9 cellular contexts compared by ENCODE assay signal in genomic region chr18:55323051-55323994, GRCh38.
A peak's percentile ranks its signal among the peaks of the same experiment; 100 is the strongest.
DNase-seq lines count a peak whose midpoint lies in the region; ATAC-seq, FAIRE-seq and TF ChIP-seq lines count a peak whose summit lies in the region.
"Had no signal": no experiment of that assay in that cellular context is flagged by ENCODE, and none has a peak within 500 bp of the region (broad histone marks: within the 10 kb centered on the region; RNA-seq: fewer than 3 reads in every experiment).

No MANE protein-coding gene starts in this region.

- no peak for ATAC-seq in HG03280 (IDR thresholded peaks at IDR 0.05; ENCODE audit: unreplicated experiment)

- H3K9me3 ChIP-seq in endothelial cell of umbilical vein (replicated peaks; ENCODE audit: control insufficient read depth, insufficient read depth, low read length) = no peaks in the 10 kb centered on the region

- peaks cover 74% of the 10 kb centered on the region for H3K4me1 ChIP-seq in endothelial cell of umbilical vein (ENCODE audit: control insufficient read depth, extremely low read depth, insufficient read depth, low read length)

- H3K27me3 ChIP-seq in endothelial cell of umbilical vein (ENCODE audit: control insufficient read depth in 2 of 2, insufficient read depth in 2 of 2, low read length in 2 of 2) = no peaks in the 10 kb centered on the region

- H3K4me2 ChIP-seq in endothelial cell of umbilical vein (ENCODE audit: insufficient read depth, low read length) = peak overlapping the region; percentile 98

- no peak for TF ChIP-seq POLR2A in endothelial cell of umbilical vein (IDR thresholded peaks at IDR 0.05; ENCODE audit: low read depth, low read length)

- no peak for FAIRE-seq in endothelial cell of umbilical vein (lab: Jason Lieb, UNC)
- FAIRE-seq in frontal cortex (lab: Jason Lieb, UNC) = no peak

- peaks cover 11% of the 10 kb centered on the region for H4K20me1 ChIP-seq in endothelial cell of umbilical vein (replicated peaks; ENCODE audit: control insufficient read depth, extremely low read depth, insufficient read depth, low read length)

- peak overlapping the region; percentile 82 for H3K27ac ChIP-seq in endothelial cell of umbilical vein (ENCODE audit: insufficient read depth, low read depth, low read length)

- H3K9ac ChIP-seq in endothelial cell of umbilical vein (replicated peaks; ENCODE audit: extremely low read depth, insufficient read depth, low read length) = peak overlapping the region; percentile 76

- POLR2A ChIA-PET in endothelial cell of umbilical vein (lab: Charles Lee) = no interaction called here

- DNase-seq in NCI-H446 (lab: John Stamatoyannopoulos, UW) (peak; percentile 61 to 65), endothelial cell of umbilical vein (ENCODE audit: low read depth, low spot score) (peak; percentile 37), retina (peak; percentile 26), frontal cortex (ENCODE audit: low spot score in 2 of 2) (no peak), iPS-NIHi7 (ENCODE audit: extremely low spot score) (no peak), AML-193 (lab: John Stamatoyannopoulos, UW) (no peak)
- DNase-seq: activated naive CD4-positive, alpha-beta T cell treated with anti-CD3 and anti-CD28 coated beads for 36 hours had no signal

- peaks cover 4% of the 10 kb centered on the region for H3K9me1 ChIP-seq in endothelial cell of umbilical vein (replicated peaks; ENCODE audit: control insufficient read depth, extremely low read depth, insufficient read depth, low read length)

- dilution Hi-C loops in endothelial cell of umbilical vein (cut with MboI; ENCODE audit: extremely low pct_ligation_motif_present, low sequenced_read_pairs) = no loop called here

- H3K79me2 ChIP-seq in endothelial cell of umbilical vein (ENCODE audit: control insufficient read depth, insufficient read depth, low read length) = peaks cover 71% of the 10 kb centered on the region

- H3K4me3 ChIP-seq in GM08714 (ENCODE audit: low read length) = peak overlapping the region; percentile 97; the same call in 1 of the 2 replicates
- no peak overlapping the region for H3K4me3 ChIP-seq in endothelial cell of umbilical vein (replicated peaks in 1 of 3; ENCODE audit: insufficient read depth in 1 of 3, low read depth in 1 of 3, low read length in 3 of 3)

- TF ChIP-seq CTCF in endothelial cell of umbilical vein (IDR thresholded peaks at IDR 0.05; ENCODE audit: extremely low read depth in 1 of 2, insufficient read depth in 1 of 2, low read depth in 1 of 2, low read length in 2 of 2) = no peak

- intact Hi-C loops in endothelial cell of umbilical vein (cut with micrococcal nuclease) = loop anchor here (2.0 to 10.0 kb wide), 4 partner anchors 89 to 661 kb away; partner anchors contain the start of gene TCF4

- BruUV-seq in endothelial cell of umbilical vein (replicated peaks; lab: Mats Ljungman, UMichigan) = no TSS peak

- no peaks in the 10 kb centered on the region for H3K36me3 ChIP-seq in endothelial cell of umbilical vein (ENCODE audit: control insufficient read depth in 2 of 2, extremely low read depth in 1 of 2, insufficient read depth in 2 of 2, low read length in 2 of 2)

- CTCF ChIA-PET in endothelial cell of umbilical vein (lab: Charles Lee) = interaction anchor here (1.2 to 4.4 kb wide), 10 partner anchors 8 to 458 kb away, joined by 3 to 22 read pairs (median 5); no protein-coding TSS in a partner anchor

- no peak overlapping the region for H2AFZ ChIP-seq in endothelial cell of umbilical vein (ENCODE audit: low read depth, low read length)

TF ChIP-seq in endothelial cell of umbilical vein, 7 proteins besides CTCF, POLR2A, EP300 and RAD21:
- TF ChIP-seq POLR2AphosphoS5 (IDR thresholded peaks at IDR 0.05; ENCODE audit: insufficient read depth, low read depth, low read length) (no peak), MAX (IDR thresholded peaks at IDR 0.05; ENCODE audit: insufficient read depth, insufficient read length) (no peak), JUN (IDR thresholded peaks at IDR 0.05; ENCODE audit: borderline replicate concordance, insufficient read depth, insufficient read length, low read depth) (no peak), MYC (IDR thresholded peaks at IDR 0.05; ENCODE audit: low read depth, low read length) (no peak), GATA2 (IDR thresholded peaks at IDR 0.05; ENCODE audit: insufficient read depth, insufficient read length, low read depth, low read length) (no peak), FOS (IDR thresholded peaks at IDR 0.05; ENCODE audit: borderline replicate concordance, insufficient read depth, low read length) (no peak), EZH2 (IDR thresholded peaks at IDR 0.05; ENCODE audit: borderline replicate concordance, low read depth, low read length, severe bottlenecking) (no peak)

Comparison
In these comparisons a context has a peak if more than half of its experiments do, and no peak if none do; other contexts are left out.
1. DNase-seq: peak in NCI-H446 (2 of 2), endothelial cell of umbilical vein (single experiment) and retina (single experiment); none in frontal cortex (0 of 2), iPS-NIHi7 (single experiment) and AML-193 (0 of 2).